ENCODE assay signal across 20 cellular contexts in the genomic region with DNA sequence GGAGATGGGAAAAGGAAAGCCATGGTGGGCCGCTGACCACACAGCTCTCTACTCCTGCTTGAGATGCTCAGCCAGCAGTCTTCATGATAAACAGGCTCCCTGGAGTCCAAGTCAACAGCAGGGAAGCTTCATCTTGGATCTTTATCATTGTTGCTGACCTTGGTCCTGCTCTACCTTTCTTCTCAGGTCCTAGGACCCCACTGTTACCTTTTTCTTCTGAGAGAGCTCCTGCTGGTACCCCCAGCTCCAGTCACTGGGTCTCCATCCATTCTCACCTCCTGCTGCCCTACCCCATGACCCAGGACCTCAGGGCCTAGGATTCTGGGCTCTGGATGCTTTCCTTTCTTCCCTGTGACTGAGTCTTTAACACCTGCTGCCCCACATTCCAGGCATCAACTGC. TPM values are rescaled to one million over a fixed set of nuclear protein-coding genes. Genes with fewer than 3 reads are reported as not detected.
"Had no signal": no experiment of that assay in that cellular context is flagged by ENCODE, and none has a peak within 500 bp of the region (broad histone marks: within the 10 kb centered on the region; RNA-seq: fewer than 3 reads in every experiment).

No MANE protein-coding gene starts in this region.

- H3K27ac ChIP-seq: HL-60 had no signal

- DNase-seq: KBM-7, NCI-H1092, NCI-H1436, NCI-H187, NCI-H2029, NCI-H2081 treated with DMSO at 0.1 percent for 48 hours, NCI-H2171, NCI-H226, NCI-H446, NCI-H510A, NCI-H524 treated with DMSO at 0.1 percent for 48 hours, NCI-H69, NCI-H774, RPMI8226, SHP77 had no signal

RNA-seq across cellular contexts. Expression of a gene that starts 5.2 kb away (rescaled TPM):
- total RNA-seq: LHCN-M2; MCF 10A; T-helper 1 cell treated with Interleukin-12 subunit alpha and Interleukin-12 subunit beta and Interleukin-4 antibody, amounts not matched to agents 30 ng/mL and 1 ng/mL, for 36 hours had no signal
- polyA plus RNA-seq: IgD-negative memory B cell had no signal
